ENCODE assay signal across 8 cellular contexts in genomic region chr5:151080620-151081425, GRCh38. TPM values are rescaled to one million over a fixed set of nuclear protein-coding genes. Genes with fewer than 3 reads are reported as not detected.
A peak's percentile ranks its signal among the peaks of the same experiment; 100 is the strongest.
DNase-seq lines count a peak whose midpoint lies in the region; ATAC-seq and TF ChIP-seq lines count a peak whose summit lies in the region.

TSS of gene TNIP1 (minus strand) at chr5:151081034. CDS start at chr5:151065095, 15,939 bp downstream.

- peak within 1 kb of the TSS; percentile 85 for H3K4me2 ChIP-seq in GM23338

- DNase-seq in ELR (ENCODE audit: low read depth) (peak; percentile 92), GM23338 (ENCODE audit: low spot score) (peak; percentile 81), Kasumi-1 (lab: John Stamatoyannopoulos, UW) (peak; percentile 81 to 85), SIG-M5 treated with dmso at 0.1 percent for 504 hours (lab: John Stamatoyannopoulos, UW; ENCODE audit: unreplicated experiment) (peak; percentile 88), activated gamma-delta T cell (lab: John Stamatoyannopoulos, UW) (peak; percentile 97), fibroblast of villous mesenchyme (ENCODE audit: low read depth) (peak; percentile 91), neural crest cell (ENCODE audit: low read depth, low spot score) (peak; percentile 77)

- H3K4me3 Mint-ChIP-seq in GM23338 (peak within 1 kb of the TSS; percentile 88), neural crest cell (peak within 1 kb of the TSS; percentile 92)

- H4K20me1 ChIP-seq in GM23338 (replicated peaks; ENCODE audit: insufficient read depth), result peaks cover 8% of the 10 kb centered on the region; the same call in 1 of the 2 replicates

- ATAC-seq in GM23338, result peak; percentile 83

- no peaks in the 10 kb centered on the region for H3K36me3 Mint-ChIP-seq in GM23338 (ENCODE audit: low read depth)
- no peaks in the 10 kb centered on the region for H3K36me3 Mint-ChIP-seq in neural crest cell (ENCODE audit: low read depth)

- peaks cover 3% of the 10 kb centered on the region; the same call in 1 of the 2 replicates for H3F3A ChIP-seq in GM23338 (replicated peaks; ENCODE audit: low read depth)

- H3K4me1 ChIP-seq in GM23338 (ENCODE audit: insufficient read depth) (peaks cover 17% of the 10 kb centered on the region), stomach smooth muscle (ENCODE audit: control insufficient read depth, insufficient read depth, low read length) (peaks cover 34% of the 10 kb centered on the region)

- H3K9ac ChIP-seq in stomach smooth muscle (ENCODE audit: low read length in 2 of 2), result peak within 1 kb of the TSS; percentile 96 to 99

- H3K27me3 ChIP-seq in GM23338 (ENCODE audit: insufficient read depth) (0 out of 2 replicates have a peak, but pooled peaks cover 3% of the 10 kb centered on the region), stomach smooth muscle (ENCODE audit: control insufficient read depth in 1 of 2, insufficient read depth in 2 of 2, low read length in 2 of 2) (no peaks in the 10 kb centered on the region)

- H3K4me1 Mint-ChIP-seq in GM23338, result peaks cover 19% of the 10 kb centered on the region
- H3K4me1 Mint-ChIP-seq in neural crest cell, result peaks cover 30% of the 10 kb centered on the region

- H3K9me3 Mint-ChIP-seq in GM23338, result no peaks in the 10 kb centered on the region
- no peaks in the 10 kb centered on the region for H3K9me3 Mint-ChIP-seq in neural crest cell

- peaks cover 11% of the 10 kb centered on the region; the same call in 1 of the 2 replicates for H3K79me2 ChIP-seq in GM23338 (replicated peaks; ENCODE audit: insufficient read depth)

- H3K4me3 ChIP-seq in GM23338, result peak within 1 kb of the TSS; percentile 77
- H3K4me3 ChIP-seq in fibroblast of villous mesenchyme (ENCODE audit: low read depth, low read length), result peak within 1 kb of the TSS; percentile 87
- H3K4me3 ChIP-seq in stomach smooth muscle (ENCODE audit: low read length in 2 of 2), result peak within 1 kb of the TSS; percentile 58 to 84

- peak within 1 kb of the TSS; percentile 90 for H2AFZ ChIP-seq in GM23338

- H3K27ac ChIP-seq in GM23338 (ENCODE audit: low read depth), result peak within 1 kb of the TSS; percentile 93
- peak within 1 kb of the TSS; percentile 98 for H3K27ac ChIP-seq in stomach smooth muscle (ENCODE audit: low read length)

- H3K36me3 ChIP-seq in GM23338 (ENCODE audit: insufficient read depth), result no peaks in the 10 kb centered on the region
- H3K36me3 ChIP-seq in stomach smooth muscle (ENCODE audit: control insufficient read depth in 2 of 2, insufficient read depth in 2 of 2, low read length in 2 of 2), result peaks cover 0 to 5% of the 10 kb centered on the region in 2 donors

- TF ChIP-seq CTCF in GM23338 (conservative IDR thresholded peaks at IDR 0.05; ENCODE audit: low read depth in 2 of 2) (no peak), fibroblast of villous mesenchyme (IDR thresholded peaks at IDR 0.05; ENCODE audit: insufficient read depth, low read depth, low read length) (no peak), neural crest cell (conservative IDR thresholded peaks at IDR 0.05) (no peak)

- H3K27me3 Mint-ChIP-seq in GM23338 (ENCODE audit: insufficient read depth, low read depth, poor library complexity), result peaks cover 9% of the 10 kb centered on the region
- no peaks in the 10 kb centered on the region for H3K27me3 Mint-ChIP-seq in neural crest cell (ENCODE audit: low read depth)

- no peaks in the 10 kb centered on the region for H3K9me3 ChIP-seq in stomach smooth muscle (ENCODE audit: control insufficient read depth in 2 of 2, low read length in 2 of 2)

- H3K27ac Mint-ChIP-seq in GM23338, result peak within 1 kb of the TSS; percentile 72
- H3K27ac Mint-ChIP-seq in neural crest cell (ENCODE audit: unreplicated experiment), result peak within 1 kb of the TSS; percentile 82

- H3K9me2 ChIP-seq in GM23338 (ENCODE audit: insufficient read depth), result no peaks in the 10 kb centered on the region

TF ChIP-seq in GM23338, 12 proteins besides CTCF, POLR2A, EP300 and RAD21:
- peak; percentile 68 for TF ChIP-seq POLR2AphosphoS5 (IDR thresholded peaks at IDR 0.05; ENCODE audit: low read depth)
- TF ChIP-seq CREB1 (CRISPR knock-in tag; IDR thresholded peaks at IDR 0.05; ENCODE audit: low read depth), result no peak

RNA-seq across cellular contexts. Expression of gene TNIP1, which starts in this region (rescaled TPM):
- total RNA-seq in GM23338 (2014; rRNA removed; shearing (Covaris generic)), result 29.6 and 35.8 TPM in 2 replicates
- polyA plus RNA-seq in GM23338 (2016; fragmentation: Nextera tagmentation; extraction: Ambion mirVana), result 10.3 and 12.2 TPM in 2 replicates
- total RNA-seq in fibroblast of villous mesenchyme (88.3 and 108 TPM in 2 replicates), neural crest cell (34.6 and 37.1 TPM in 2 replicates)

Comparison
In these comparisons a context has a peak if more than half of its experiments do, and no peak if none do; other contexts are left out.
1. Peak in every context shown above with its lines: DNase-seq, ATAC-seq, H3K4me3 ChIP-seq and H3K27ac ChIP-seq.